24 cellular contexts compared by ENCODE assay signal in the genomic region with DNA sequence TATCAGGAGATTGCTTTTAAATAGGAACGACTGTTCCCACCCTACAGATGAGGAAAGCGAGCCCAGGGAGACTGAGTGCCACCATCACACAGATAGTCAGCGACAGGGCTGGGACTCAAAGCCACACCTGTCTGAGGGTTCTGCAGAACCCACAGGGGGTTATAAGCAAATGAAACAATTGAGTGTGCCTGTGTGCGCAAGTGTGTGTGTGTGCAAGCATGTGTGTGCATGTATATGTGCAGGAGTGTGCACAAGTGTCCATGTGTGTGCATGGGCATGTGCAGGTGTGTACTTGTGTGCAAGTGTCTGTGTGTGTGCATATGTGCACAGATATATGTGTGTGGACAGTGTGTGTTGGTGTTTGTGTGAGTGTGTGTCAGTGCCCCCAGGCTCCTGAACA.
"Had no signal": no experiment of that assay in that cellular context is flagged by ENCODE, and none has a peak within 500 bp of the region (broad histone marks: within the 10 kb centered on the region; RNA-seq: fewer than 3 reads in every experiment).

No MANE protein-coding gene starts in this region.

- H3K9me3 Mint-ChIP-seq: activated CD4-positive, alpha-beta memory T cell treated with anti-CD3 and anti-CD28 coated beads for 36 hours; activated CD4-positive, alpha-beta T cell treated with anti-CD3 and anti-CD28 coated beads, Interleukin-2, amount 10 ng/mL, durations not matched to agents 24 days and 14 days; activated naive CD4-positive, alpha-beta T cell treated with anti-CD3 and anti-CD28 coated beads for 36 hours; activated naive CD8-positive, alpha-beta T cell treated with anti-CD3 and anti-CD28 coated beads, Interleukin-2, amount 10 ng/mL, durations not matched to agents 7 days and 5 days; activated T-cell treated with anti-CD3 and anti-CD28 coated beads, Interleukin-2, amount 50 U/mL, for 72 hours; dendritic cell treated with granulocyte-macrophage colony-stimulating factor and Interleukin-4, amounts not matched to agents 40 ng/mL and 50 ng/mL, for 4 days; memory B cell; natural killer cell; stimulated activated naive CD8-positive, alpha-beta T cell treated with anti-CD3 and anti-CD28 coated beads, Interleukin-15, Interleukin-2, amounts not matched to agents 100 ng/mL and 50 ng/mL, for 24 hours had no signal

- H3K27ac Mint-ChIP-seq: activated CD4-positive, alpha-beta memory T cell treated with anti-CD3 and anti-CD28 coated beads for 36 hours; activated CD4-positive, alpha-beta T cell treated with anti-CD3 and anti-CD28 coated beads, Interleukin-2, amount 10 ng/mL, durations not matched to agents 24 days and 14 days; activated naive CD4-positive, alpha-beta T cell treated with anti-CD3 and anti-CD28 coated beads for 36 hours; activated naive CD8-positive, alpha-beta T cell treated with anti-CD3 and anti-CD28 coated beads, Interleukin-2, amount 10 ng/mL, durations not matched to agents 7 days and 5 days; activated T-cell treated with anti-CD3 and anti-CD28 coated beads, Interleukin-2, amount 50 U/mL, for 72 hours; brain; dendritic cell treated with granulocyte-macrophage colony-stimulating factor and Interleukin-4, amounts not matched to agents 40 ng/mL and 50 ng/mL, for 4 days; memory B cell; natural killer cell; stimulated activated naive CD8-positive, alpha-beta T cell treated with anti-CD3 and anti-CD28 coated beads, Interleukin-15, Interleukin-2, amounts not matched to agents 100 ng/mL and 50 ng/mL, for 24 hours had no signal

- H3K4me1 Mint-ChIP-seq: activated CD4-positive, alpha-beta T cell treated with anti-CD3 and anti-CD28 coated beads, Interleukin-2, amount 10 ng/mL, durations not matched to agents 24 days and 14 days; activated naive CD8-positive, alpha-beta T cell treated with anti-CD3 and anti-CD28 coated beads, Interleukin-2, amount 10 ng/mL, durations not matched to agents 7 days and 5 days; memory B cell; natural killer cell had no signal

- H3K36me3 Mint-ChIP-seq: activated CD4-positive, alpha-beta memory T cell treated with anti-CD3 and anti-CD28 coated beads for 36 hours; activated naive CD8-positive, alpha-beta T cell treated with anti-CD3 and anti-CD28 coated beads, Interleukin-2, amount 10 ng/mL, durations not matched to agents 7 days and 5 days; brain; memory B cell; natural killer cell had no signal

- H3K4me3 Mint-ChIP-seq: activated CD4-positive, alpha-beta memory T cell treated with anti-CD3 and anti-CD28 coated beads for 36 hours; activated CD4-positive, alpha-beta T cell treated with anti-CD3 and anti-CD28 coated beads, Interleukin-2, amount 10 ng/mL, durations not matched to agents 24 days and 14 days; activated naive CD4-positive, alpha-beta T cell treated with anti-CD3 and anti-CD28 coated beads for 36 hours; activated naive CD8-positive, alpha-beta T cell treated with anti-CD3 and anti-CD28 coated beads, Interleukin-2, amount 10 ng/mL, durations not matched to agents 7 days and 5 days; activated T-cell treated with anti-CD3 and anti-CD28 coated beads, Interleukin-2, amount 50 U/mL, for 72 hours; brain; dendritic cell treated with granulocyte-macrophage colony-stimulating factor and Interleukin-4, amounts not matched to agents 40 ng/mL and 50 ng/mL, for 4 days; memory B cell; natural killer cell; stimulated activated naive CD8-positive, alpha-beta T cell treated with anti-CD3 and anti-CD28 coated beads, Interleukin-15, Interleukin-2, amounts not matched to agents 100 ng/mL and 50 ng/mL, for 24 hours had no signal

- DNase-seq: activated CD4-positive, alpha-beta memory T cell treated with anti-CD3 and anti-CD28 coated beads for 36 hours; activated CD4-positive, alpha-beta T cell treated with anti-CD3 and anti-CD28 coated beads, Interleukin-2, amount 10 ng/mL, durations not matched to agents 24 days and 14 days; activated CD4-positive, CD25-positive, alpha-beta regulatory T cell treated with anti-CD3 and anti-CD28 coated beads, Interleukin-2, amount 50 U/mL, for 72 hours; activated naive CD4-positive, alpha-beta T cell treated with anti-CD3 and anti-CD28 coated beads for 36 hours; activated naive CD8-positive, alpha-beta T cell treated with anti-CD3 and anti-CD28 coated beads, Interleukin-2, amount 10 ng/mL, durations not matched to agents 7 days and 5 days; activated T-cell treated with anti-CD3 and anti-CD28 coated beads for 4 hours; activated T-cell treated with anti-CD3 and anti-CD28 coated beads, Interleukin-2, amount 50 U/mL, for 72 hours; central memory CD4-positive, alpha-beta T cell; effector CD4-positive, alpha-beta T cell; esophagus squamous epithelium; foreskin melanocyte; heart right ventricle; kidney glomerular epithelial cell; natural killer cell; posterior cingulate gyrus; right lobe of liver; stimulated activated CD4-positive, alpha-beta T cell treated with anti-CD3 and anti-CD28 coated beads, Interleukin-12 subunit alpha, Interleukin-12 subunit beta, amount 100 ng/mL, for 4 hours; stimulated activated CD4-positive, alpha-beta T cell treated with anti-CD3 and anti-CD28 coated beads, Interleukin-4, amount 100 ng/mL, for 1 hour; T-helper 2 cell; tibial artery had no signal
